Comparison of ENCODE assay signal across 4 cellular contexts in the genomic region with DNA sequence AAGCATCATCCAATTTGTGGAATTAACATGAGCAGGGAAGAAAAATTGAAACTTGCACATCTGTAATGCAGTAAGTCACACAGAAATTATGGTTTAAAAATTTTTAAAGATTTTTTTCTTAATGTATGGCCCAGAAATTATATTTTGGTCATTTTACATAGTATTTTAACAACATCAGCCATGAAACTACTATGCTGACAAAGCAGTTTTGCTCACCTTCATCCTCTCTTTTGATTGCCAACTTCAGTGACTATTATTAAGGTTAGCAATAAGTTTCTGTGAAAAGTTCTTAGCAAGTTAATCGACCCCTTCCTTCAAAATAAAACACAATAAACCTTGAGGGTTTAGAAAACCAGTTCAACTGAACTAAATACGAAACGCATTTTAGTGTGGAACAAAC.
TF ChIP-seq lines count a peak whose summit lies in the region.

No MANE protein-coding gene starts in this region.

TF ChIP-seq in A549, 52 proteins besides CTCF, POLR2A, EP300 and RAD21:
- no peak for TF ChIP-seq ESRRA (IDR thresholded peaks at IDR 0.05; ENCODE audit: borderline replicate concordance, low read length)
- no peak for TF ChIP-seq RFX5 (IDR thresholded peaks at IDR 0.05)
- TF ChIP-seq HOXB5 (CRISPR knock-in tag; IDR thresholded peaks at IDR 0.05): no peak
- TF ChIP-seq CHD2 (IDR thresholded peaks at IDR 0.05; ENCODE audit: low read length, partially characterized antibody): no peak
- TF ChIP-seq HDAC2 (IDR thresholded peaks at IDR 0.05): no peak
- TF ChIP-seq POLR2AphosphoS2 (conservative IDR thresholded peaks at IDR 0.05; ENCODE audit: low read length): no peak
- TF ChIP-seq MAFK (IDR thresholded peaks at IDR 0.05; ENCODE audit: partially characterized antibody): peak; percentile 55
TF ChIP-seq in A549: peak in this region for 1.

TF ChIP-seq in GM23338, 12 proteins besides CTCF, POLR2A, EP300 and RAD21 (continued from another document and continues in another):
- TF ChIP-seq ZNF331 (CRISPR knock-in tag; IDR thresholded peaks at IDR 0.05; ENCODE audit: low read depth) (no peak), POLR2AphosphoS5 (IDR thresholded peaks at IDR 0.05; ENCODE audit: low read depth) (no peak), CREB1 (CRISPR knock-in tag; IDR thresholded peaks at IDR 0.05; ENCODE audit: low read depth) (no peak), ZNF114 (CRISPR knock-in tag; IDR thresholded peaks at IDR 0.05) (no peak)
- TF ChIP-seq, protein P1, sequence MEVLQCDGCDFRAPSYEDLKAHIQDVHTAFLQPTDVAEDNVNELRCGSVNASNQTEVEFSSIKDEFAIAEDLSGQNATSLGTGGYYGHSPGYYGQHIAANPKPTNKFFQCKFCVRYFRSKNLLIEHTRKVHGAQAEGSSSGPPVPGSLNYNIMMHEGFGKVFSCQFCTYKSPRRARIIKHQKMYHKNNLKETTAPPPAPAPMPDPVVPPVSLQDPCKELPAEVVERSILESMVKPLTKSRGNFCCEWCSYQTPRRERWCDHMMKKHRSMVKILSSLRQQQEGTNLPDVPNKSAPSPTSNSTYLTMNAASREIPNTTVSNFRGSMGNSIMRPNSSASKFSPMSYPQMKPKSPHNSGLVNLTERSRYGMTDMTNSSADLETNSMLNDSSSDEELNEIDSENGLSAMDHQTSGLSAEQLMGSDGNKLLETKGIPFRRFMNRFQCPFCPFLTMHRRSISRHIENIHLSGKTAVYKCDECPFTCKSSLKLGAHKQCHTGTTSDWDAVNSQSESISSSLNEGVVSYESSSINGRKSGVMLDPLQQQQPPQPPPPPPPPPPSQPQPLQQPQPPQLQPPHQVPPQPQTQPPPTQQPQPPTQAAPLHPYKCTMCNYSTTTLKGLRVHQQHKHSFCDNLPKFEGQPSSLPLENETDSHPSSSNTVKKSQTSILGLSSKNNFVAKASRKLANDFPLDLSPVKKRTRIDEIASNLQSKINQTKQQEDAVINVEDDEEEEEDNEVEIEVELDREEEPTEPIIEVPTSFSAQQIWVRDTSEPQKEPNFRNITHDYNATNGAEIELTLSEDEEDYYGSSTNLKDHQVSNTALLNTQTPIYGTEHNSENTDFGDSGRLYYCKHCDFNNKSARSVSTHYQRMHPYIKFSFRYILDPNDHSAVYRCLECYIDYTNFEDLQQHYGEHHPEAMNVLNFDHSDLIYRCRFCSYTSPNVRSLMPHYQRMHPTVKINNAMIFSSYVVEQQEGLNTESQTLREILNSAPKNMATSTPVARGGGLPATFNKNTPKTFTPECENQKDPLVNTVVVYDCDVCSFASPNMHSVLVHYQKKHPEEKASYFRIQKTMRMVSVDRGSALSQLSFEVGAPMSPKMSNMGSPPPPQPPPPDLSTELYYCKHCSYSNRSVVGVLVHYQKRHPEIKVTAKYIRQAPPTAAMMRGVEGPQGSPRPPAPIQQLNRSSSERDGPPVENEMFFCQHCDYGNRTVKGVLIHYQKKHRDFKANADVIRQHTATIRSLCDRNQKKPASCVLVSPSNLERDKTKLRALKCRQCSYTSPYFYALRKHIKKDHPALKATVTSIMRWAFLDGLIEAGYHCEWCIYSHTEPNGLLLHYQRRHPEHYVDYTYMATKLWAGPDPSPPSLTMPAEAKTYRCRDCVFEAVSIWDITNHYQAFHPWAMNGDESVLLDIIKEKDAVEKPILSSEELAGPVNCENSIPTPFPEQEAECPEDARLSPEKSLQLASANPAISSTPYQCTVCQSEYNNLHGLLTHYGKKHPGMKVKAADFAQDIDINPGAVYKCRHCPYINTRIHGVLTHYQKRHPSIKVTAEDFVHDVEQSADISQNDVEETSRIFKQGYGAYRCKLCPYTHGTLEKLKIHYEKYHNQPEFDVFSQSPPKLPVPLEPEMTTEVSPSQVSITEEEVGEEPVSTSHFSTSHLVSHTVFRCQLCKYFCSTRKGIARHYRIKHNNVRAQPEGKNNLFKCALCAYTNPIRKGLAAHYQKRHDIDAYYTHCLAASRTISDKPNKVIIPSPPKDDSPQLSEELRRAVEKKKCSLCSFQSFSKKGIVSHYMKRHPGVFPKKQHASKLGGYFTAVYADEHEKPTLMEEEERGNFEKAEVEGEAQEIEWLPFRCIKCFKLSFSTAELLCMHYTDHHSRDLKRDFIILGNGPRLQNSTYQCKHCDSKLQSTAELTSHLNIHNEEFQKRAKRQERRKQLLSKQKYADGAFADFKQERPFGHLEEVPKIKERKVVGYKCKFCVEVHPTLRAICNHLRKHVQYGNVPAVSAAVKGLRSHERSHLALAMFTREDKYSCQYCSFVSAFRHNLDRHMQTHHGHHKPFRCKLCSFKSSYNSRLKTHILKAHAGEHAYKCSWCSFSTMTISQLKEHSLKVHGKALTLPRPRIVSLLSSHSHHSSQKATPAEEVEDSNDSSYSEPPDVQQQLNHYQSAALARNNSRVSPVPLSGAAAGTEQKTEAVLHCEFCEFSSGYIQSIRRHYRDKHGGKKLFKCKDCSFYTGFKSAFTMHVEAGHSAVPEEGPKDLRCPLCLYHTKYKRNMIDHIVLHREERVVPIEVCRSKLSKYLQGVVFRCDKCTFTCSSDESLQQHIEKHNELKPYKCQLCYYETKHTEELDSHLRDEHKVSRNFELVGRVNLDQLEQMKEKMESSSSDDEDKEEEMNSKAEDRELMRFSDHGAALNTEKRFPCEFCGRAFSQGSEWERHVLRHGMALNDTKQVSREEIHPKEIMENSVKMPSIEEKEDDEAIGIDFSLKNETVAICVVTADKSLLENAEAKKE (CRISPR knock-in tag; IDR thresholded peaks at IDR 0.05): no peak

TF ChIP-seq in WTC11, 78 proteins besides CTCF, POLR2A, EP300 and RAD21 (continued from another document):
- TF ChIP-seq SP1 (CRISPR knock-in tag; conservative IDR thresholded peaks at IDR 0.05) (no peak), ZNF232 (CRISPR knock-in tag; IDR thresholded peaks at IDR 0.05) (no peak)
- TF ChIP-seq, protein P2, sequence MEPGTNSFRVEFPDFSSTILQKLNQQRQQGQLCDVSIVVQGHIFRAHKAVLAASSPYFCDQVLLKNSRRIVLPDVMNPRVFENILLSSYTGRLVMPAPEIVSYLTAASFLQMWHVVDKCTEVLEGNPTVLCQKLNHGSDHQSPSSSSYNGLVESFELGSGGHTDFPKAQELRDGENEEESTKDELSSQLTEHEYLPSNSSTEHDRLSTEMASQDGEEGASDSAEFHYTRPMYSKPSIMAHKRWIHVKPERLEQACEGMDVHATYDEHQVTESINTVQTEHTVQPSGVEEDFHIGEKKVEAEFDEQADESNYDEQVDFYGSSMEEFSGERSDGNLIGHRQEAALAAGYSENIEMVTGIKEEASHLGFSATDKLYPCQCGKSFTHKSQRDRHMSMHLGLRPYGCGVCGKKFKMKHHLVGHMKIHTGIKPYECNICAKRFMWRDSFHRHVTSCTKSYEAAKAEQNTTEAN (CRISPR knock-in tag; IDR thresholded peaks at IDR 0.05): no peak
- TF ChIP-seq, protein P3, sequence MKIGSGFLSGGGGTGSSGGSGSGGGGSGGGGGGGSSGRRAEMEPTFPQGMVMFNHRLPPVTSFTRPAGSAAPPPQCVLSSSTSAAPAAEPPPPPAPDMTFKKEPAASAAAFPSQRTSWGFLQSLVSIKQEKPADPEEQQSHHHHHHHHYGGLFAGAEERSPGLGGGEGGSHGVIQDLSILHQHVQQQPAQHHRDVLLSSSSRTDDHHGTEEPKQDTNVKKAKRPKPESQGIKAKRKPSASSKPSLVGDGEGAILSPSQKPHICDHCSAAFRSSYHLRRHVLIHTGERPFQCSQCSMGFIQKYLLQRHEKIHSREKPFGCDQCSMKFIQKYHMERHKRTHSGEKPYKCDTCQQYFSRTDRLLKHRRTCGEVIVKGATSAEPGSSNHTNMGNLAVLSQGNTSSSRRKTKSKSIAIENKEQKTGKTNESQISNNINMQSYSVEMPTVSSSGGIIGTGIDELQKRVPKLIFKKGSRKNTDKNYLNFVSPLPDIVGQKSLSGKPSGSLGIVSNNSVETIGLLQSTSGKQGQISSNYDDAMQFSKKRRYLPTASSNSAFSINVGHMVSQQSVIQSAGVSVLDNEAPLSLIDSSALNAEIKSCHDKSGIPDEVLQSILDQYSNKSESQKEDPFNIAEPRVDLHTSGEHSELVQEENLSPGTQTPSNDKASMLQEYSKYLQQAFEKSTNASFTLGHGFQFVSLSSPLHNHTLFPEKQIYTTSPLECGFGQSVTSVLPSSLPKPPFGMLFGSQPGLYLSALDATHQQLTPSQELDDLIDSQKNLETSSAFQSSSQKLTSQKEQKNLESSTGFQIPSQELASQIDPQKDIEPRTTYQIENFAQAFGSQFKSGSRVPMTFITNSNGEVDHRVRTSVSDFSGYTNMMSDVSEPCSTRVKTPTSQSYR (CRISPR knock-in tag; IDR thresholded peaks at IDR 0.05): no peak
TF ChIP-seq in WTC11: peak in this region for 0.

TF ChIP-seq in H1, 55 proteins besides CTCF, POLR2A, EP300 and RAD21 (continued from another document):
- TF ChIP-seq MAFK (IDR thresholded peaks at IDR 0.05; ENCODE audit: low read depth, low read length) (0 out of 2 replicates have a peak, but pooled peaks have one; percentile 35), FOSL1 (IDR thresholded peaks at IDR 0.05; ENCODE audit: insufficient read depth, low read depth, low read length) (no peak)
